19 cellular contexts compared by ENCODE assay signal in genomic region chr6:52015953-52016352, GRCh38.
DNase-seq lines count a peak whose midpoint lies in the region; ATAC-seq and TF ChIP-seq lines count a peak whose summit lies in the region.
"Had no signal": no experiment of that assay in that cellular context is flagged by ENCODE, and none has a peak within 500 bp of the region (broad histone marks: within the 10 kb centered on the region; RNA-seq: fewer than 3 reads in every experiment).

No MANE protein-coding gene starts in this region.

- no peaks in the 10 kb centered on the region for H3K79me2 ChIP-seq in OCI-LY3 (ENCODE audit: low read length)

- DNase-seq in GM12865 (ENCODE audit: low read depth) (peak; percentile 30), NCI-H1930 (lab: John Stamatoyannopoulos, UW) (no peak), psoas muscle (no peak), NCI-H82 treated with DMSO at 0.1 percent for 48 hours (lab: John Stamatoyannopoulos, UW; ENCODE audit: unreplicated experiment) (no peak)
- DNase-seq: DMS 273 treated with DMSO at 0.1 percent for 48 hours, H9, Karpas-422, NCI-H1436 treated with DMSO at 0.1 percent for 48 hours, NCI-H2081 treated with DMSO at 0.1 percent for 48 hours, NCI-H524 treated with DMSO at 0.1 percent for 48 hours, Peyer's patch, SHP77, T-helper 2 cell had no signal

- H3K4me3 ChIP-seq in GM12865 (ENCODE audit: low read depth, low read length) (no peak overlapping the region), OCI-LY3 (ENCODE audit: low read length) (peak overlapping the region; percentile 4; the same call in 1 of the 2 replicates), psoas muscle (no peak overlapping the region)
- H3K4me3 ChIP-seq: BLaER1 treated with 17β-estradiol and CSF1 and Interleukin-3, amounts not matched to agents 10 nM and 100 nM; Peyer's patch had no signal

- H3K4me2 ChIP-seq in OCI-LY3 (ENCODE audit: low read length): peak overlapping the region; percentile 19
- H3K4me2 ChIP-seq: BLaER1 treated with 17β-estradiol and CSF1 and Interleukin-3, amounts not matched to agents 10 nM and 100 nM had no signal

- H3K9ac ChIP-seq in OCI-LY3 (ENCODE audit: low read length): no peak overlapping the region
- H3K9ac ChIP-seq: BLaER1 treated with 17β-estradiol and CSF1 and Interleukin-3, amounts not matched to agents 10 nM and 100 nM had no signal

- H4K20me1 ChIP-seq in OCI-LY3 (ENCODE audit: insufficient read depth, low read length): no peaks in the 10 kb centered on the region
- H4K20me1 ChIP-seq: BLaER1 treated with 17β-estradiol and CSF1 and Interleukin-3, amounts not matched to agents 10 nM and 100 nM had no signal

- no peaks in the 10 kb centered on the region for H3K36me3 ChIP-seq in OCI-LY3 (replicated peaks; ENCODE audit: low read depth, low read length)
- no peaks in the 10 kb centered on the region for H3K36me3 ChIP-seq in psoas muscle (ENCODE audit: insufficient read depth in 1 of 2, low read depth in 1 of 2)
- H3K36me3 ChIP-seq: BLaER1 treated with 17β-estradiol and CSF1 and Interleukin-3, amounts not matched to agents 10 nM and 100 nM; Peyer's patch had no signal

- no peaks in the 10 kb centered on the region for H3K9me3 ChIP-seq in OCI-LY3 (ENCODE audit: insufficient read depth, low read length)
- H3K9me3 ChIP-seq in psoas muscle: no peaks in the 10 kb centered on the region
- H3K9me3 ChIP-seq: BLaER1 treated with 17β-estradiol and CSF1 and Interleukin-3, amounts not matched to agents 10 nM and 100 nM; Peyer's patch had no signal

- H3K27me3 ChIP-seq in OCI-LY3 (ENCODE audit: low read depth, low read length) (peaks cover 10% of the 10 kb centered on the region), psoas muscle (ENCODE audit: insufficient read depth in 3 of 3, low read length in 2 of 3) (no peaks in the 10 kb centered on the region)
- H3K27me3 ChIP-seq: BLaER1 treated with 17β-estradiol and CSF1 and Interleukin-3, amounts not matched to agents 10 nM and 100 nM; Peyer's patch had no signal

- 73 to 74% (median 73%) methylated on average over 1 of the region's 1 CpG for WGBS in psoas muscle, 3 donors

- TF ChIP-seq CTCF in GM12865 (IDR thresholded peaks at IDR 0.05; ENCODE audit: insufficient read depth, low read depth, low read length, missing control alignments) (no peak), OCI-LY3 (IDR thresholded peaks at IDR 0.05; ENCODE audit: low read depth, low read length) (no peak), psoas muscle (IDR thresholded peaks at IDR 0.05) (no peak)

- no peak overlapping the region for H3K27ac ChIP-seq in OCI-LY3 (ENCODE audit: low read length)
- no peak overlapping the region for H3K27ac ChIP-seq in psoas muscle
- H3K27ac ChIP-seq: BLaER1 treated with 17β-estradiol and CSF1 and Interleukin-3, amounts not matched to agents 10 nM and 100 nM; Peyer's patch had no signal

- no peak overlapping the region for H2AFZ ChIP-seq in OCI-LY3 (ENCODE audit: low read depth, low read length)

- intact Hi-C loops in psoas muscle (cut with DNase I): loop anchor here in 1 of 2 donors (5.0 kb wide), 1 partner anchor 164 kb away; no protein-coding TSS in a partner anchor

- ATAC-seq in GM19351 (IDR thresholded peaks at IDR 0.05; ENCODE audit: unreplicated experiment): peak; percentile 50
- ATAC-seq in HG03442 (IDR thresholded peaks at IDR 0.05; ENCODE audit: unreplicated experiment): peak; percentile 42
- no peak for ATAC-seq in GM21423 (IDR thresholded peaks at IDR 0.05; ENCODE audit: unreplicated experiment)
- no peak for ATAC-seq in psoas muscle
- ATAC-seq: SK-N-SH treated with all-trans-retinoic acid at 6 μM for 48 hours had no signal

- H3K4me1 ChIP-seq in OCI-LY3 (ENCODE audit: low read length) (peaks cover 7% of the 10 kb centered on the region), psoas muscle (no peaks in the 10 kb centered on the region)
- H3K4me1 ChIP-seq: Peyer's patch had no signal

Comparison
In these comparisons a context has a peak if more than half of its experiments do, and no peak if none do; other contexts are left out.
1. ATAC-seq: peak in GM19351 (single experiment) and HG03442 (single experiment); none in GM21423 (single experiment) and psoas muscle (0 of 4).